19 cellular contexts compared by ENCODE assay signal in genomic region chr11:123537726-123538125, GRCh38.
DNase-seq lines count a peak whose midpoint lies in the region; ATAC-seq and TF ChIP-seq lines count a peak whose summit lies in the region.
"Had no signal": no experiment of that assay in that cellular context is flagged by ENCODE, and none has a peak within 500 bp of the region (broad histone marks: within the 10 kb centered on the region; RNA-seq: fewer than 3 reads in every experiment).

No MANE protein-coding gene starts in this region.

- H4K20me1 ChIP-seq in SK-N-SH (ENCODE audit: insufficient read depth), result no peaks in the 10 kb centered on the region

- peaks cover 11% of the 10 kb centered on the region; the same call in 1 of the 2 replicates for H3K79me2 ChIP-seq in SK-N-SH (ENCODE audit: insufficient read depth)

- no peak overlapping the region for H2AFZ ChIP-seq in SK-N-SH (ENCODE audit: low read depth)

- H3K27ac ChIP-seq in SK-N-SH (ENCODE audit: low read depth in 2 of 2, low read length in 1 of 2), result no peak overlapping the region

- H3K4me3 ChIP-seq in SK-N-SH (ENCODE audit: low read depth in 2 of 2, low read length in 1 of 2), result no peak overlapping the region

- H3F3A ChIP-seq in SK-N-SH (replicated peaks; ENCODE audit: insufficient read depth), result no peaks in the 10 kb centered on the region

- TF ChIP-seq RAD21 in SK-N-SH (IDR thresholded peaks at IDR 0.05; ENCODE audit: low read length), result no peak

- H3K36me3 Mint-ChIP-seq in activated T-helper 2 cell treated with anti-CD3 and anti-CD28 coated beads, Interferon-gamma antibody, Interleukin-2, Interleukin-4, amounts not matched to agents 10 μg/mL and 5 μg/mL and 100 μg/mL, durations not matched to agents 14 hours and 24 hours and 36 hours (ENCODE audit: low read depth), result peaks cover 26% of the 10 kb centered on the region
- H3K36me3 Mint-ChIP-seq: IgD-negative memory B cell had no signal

- POLR2A ChIA-PET in SK-N-SH (lab: Yijun Ruan, JAX), result interaction anchor here (0.7 kb wide), 1 partner anchor 43 kb away, joined by 4 read pairs; no protein-coding TSS in a partner anchor

- WGBS in SK-N-SH (ENCODE audit: low lambda C conversion rate), result 97% methylated on average over 4 of the region's 4 CpGs

- DNase-seq in SK-N-SH (no peak), NCI-H526 (lab: John Stamatoyannopoulos, UW) (peak; percentile 69 to 74), myocyte (ENCODE audit: low read depth) (peak; percentile 15), AG20443 (ENCODE audit: low spot score) (no peak)
- DNase-seq in activated T-helper 2 cell treated with anti-CD3 and anti-CD28 coated beads, Interferon-gamma antibody, Interleukin-2, Interleukin-4, amounts not matched to agents 10 μg/mL and 5 μg/mL and 100 μg/mL, durations not matched to agents 14 hours and 24 hours and 36 hours (ENCODE audit: low spot score), result no peak
- DNase-seq in activated CD4-positive, alpha-beta T cell treated with anti-CD3 and anti-CD28 coated beads, Interleukin-2, amount 50 U/mL, for 1 hour, result no peak
- DNase-seq: CD4-positive, alpha-beta memory T cell; DMS153; GDM1; Kasumi-1; MM.1S; NCI-H1092 treated with DMSO at 0.1 percent for 48 hours; NCI-H146; NCI-H2029 treated with DMSO at 0.1 percent for 48 hours; NCI-H446 treated with DMSO at 0.1 percent for 48 hours; NCI-H774 had no signal

- intact Hi-C loops in activated T-helper 2 cell treated with anti-CD3 and anti-CD28 coated beads, Interferon-gamma antibody, Interleukin-2, Interleukin-4, amounts not matched to agents 10 μg/mL and 5 μg/mL and 100 μg/mL, durations not matched to agents 14 hours and 24 hours and 36 hours (cut with micrococcal nuclease), result no loop called here

- no peaks in the 10 kb centered on the region for H3K9me2 ChIP-seq in SK-N-SH

- no peak for TF ChIP-seq EP300 in SK-N-SH (IDR thresholded peaks at IDR 0.05; ENCODE audit: borderline replicate concordance in 1 of 2, low read depth in 1 of 2, low read length in 1 of 2)

- H3K27ac Mint-ChIP-seq in activated T-helper 2 cell treated with anti-CD3 and anti-CD28 coated beads, Interferon-gamma antibody, Interleukin-2, Interleukin-4, amounts not matched to agents 10 μg/mL and 5 μg/mL and 100 μg/mL, durations not matched to agents 14 hours and 24 hours and 36 hours, result peak overlapping the region; percentile 3
- H3K27ac Mint-ChIP-seq: CD4-positive, alpha-beta memory T cell; IgD-negative memory B cell had no signal

- H3K9me3 ChIP-seq in SK-N-SH, result no peaks in the 10 kb centered on the region

- no peaks in the 10 kb centered on the region for H3K27me3 Mint-ChIP-seq in activated T-helper 2 cell treated with anti-CD3 and anti-CD28 coated beads, Interferon-gamma antibody, Interleukin-2, Interleukin-4, amounts not matched to agents 10 μg/mL and 5 μg/mL and 100 μg/mL, durations not matched to agents 14 hours and 24 hours and 36 hours (ENCODE audit: low read depth)
- H3K27me3 Mint-ChIP-seq: CD4-positive, alpha-beta memory T cell; IgD-negative memory B cell had no signal

- no peaks in the 10 kb centered on the region for H3K9me3 Mint-ChIP-seq in activated T-helper 2 cell treated with anti-CD3 and anti-CD28 coated beads, Interferon-gamma antibody, Interleukin-2, Interleukin-4, amounts not matched to agents 10 μg/mL and 5 μg/mL and 100 μg/mL, durations not matched to agents 14 hours and 24 hours and 36 hours
- H3K9me3 Mint-ChIP-seq: CD4-positive, alpha-beta memory T cell had no signal

- no peaks in the 10 kb centered on the region for H3K36me3 ChIP-seq in SK-N-SH (replicated peaks in 1 of 2; ENCODE audit: control insufficient read depth in 1 of 2, insufficient read depth in 2 of 2, low read length in 1 of 2)

- CTCF ChIA-PET in SK-N-SH (lab: Yijun Ruan, JAX), result interaction anchor here (1.0 to 5.5 kb wide), 5 partner anchors 17 to 42 kb away, joined by 3 to 26 read pairs (median 4); no protein-coding TSS in a partner anchor

- H3K4me2 ChIP-seq in SK-N-SH, result no peak overlapping the region

- H3K4me1 ChIP-seq in SK-N-SH (ENCODE audit: control insufficient read depth in 1 of 2, insufficient read depth in 2 of 2, low read depth in 1 of 2, low read length in 1 of 2), result no peaks in the 10 kb centered on the region; a peak in 1 of 4 replicates

- no peak overlapping the region for H3K9ac ChIP-seq in SK-N-SH

- H3K27me3 ChIP-seq in SK-N-SH (ENCODE audit: insufficient read depth), result no peaks in the 10 kb centered on the region

- H3K4me1 Mint-ChIP-seq in activated T-helper 2 cell treated with anti-CD3 and anti-CD28 coated beads, Interferon-gamma antibody, Interleukin-2, Interleukin-4, amounts not matched to agents 10 μg/mL and 5 μg/mL and 100 μg/mL, durations not matched to agents 14 hours and 24 hours and 36 hours (ENCODE audit: low read depth), result peaks cover 19% of the 10 kb centered on the region
- H3K4me1 Mint-ChIP-seq: CD4-positive, alpha-beta memory T cell; IgD-negative memory B cell had no signal

- ATAC-seq in SK-N-SH treated with all-trans-retinoic acid at 6 μM for 48 hours (no peak), HG02623 (IDR thresholded peaks at IDR 0.05; ENCODE audit: unreplicated experiment) (no peak)

- TF ChIP-seq CTCF in SK-N-SH (IDR thresholded peaks at IDR 0.05), result no peak

- H3K4me3 Mint-ChIP-seq in activated T-helper 2 cell treated with anti-CD3 and anti-CD28 coated beads, Interferon-gamma antibody, Interleukin-2, Interleukin-4, amounts not matched to agents 10 μg/mL and 5 μg/mL and 100 μg/mL, durations not matched to agents 14 hours and 24 hours and 36 hours (ENCODE audit: low read depth), result no peak overlapping the region
- H3K4me3 Mint-ChIP-seq: CD4-positive, alpha-beta memory T cell; IgD-negative memory B cell had no signal

TF ChIP-seq in SK-N-SH, 30 proteins besides CTCF, POLR2A, EP300 and RAD21 (continues in another document):
- no peak for TF ChIP-seq EZH2phosphoT487 (IDR thresholded peaks at IDR 0.05; ENCODE audit: borderline replicate concordance, low read depth)
- no peak for TF ChIP-seq REST (IDR thresholded peaks at IDR 0.05; ENCODE audit: low read depth, low read length)
- no peak for TF ChIP-seq GABPA (IDR thresholded peaks at IDR 0.05; ENCODE audit: low read depth)
- TF ChIP-seq MEF2A (IDR thresholded peaks at IDR 0.05; ENCODE audit: borderline replicate concordance, low read depth), result no peak
- no peak for TF ChIP-seq RCOR1 (IDR thresholded peaks at IDR 0.05; ENCODE audit: low read length)
- no peak for TF ChIP-seq POLR2AphosphoS5 (IDR thresholded peaks at IDR 0.05; ENCODE audit: low read depth, low read length)

TF ChIP-seq in SK-N-SH treated with all-trans-retinoic acid at 6 μM for 48 hours, 23 proteins besides CTCF, POLR2A, EP300 and RAD21 (continues in another document):
- TF ChIP-seq CSRNP3 (CRISPR knock-in tag; IDR thresholded peaks at IDR 0.05), result no peak
- TF ChIP-seq ISL1 (CRISPR knock-in tag; IDR thresholded peaks at IDR 0.05), result no peak
- no peak for TF ChIP-seq PATZ1 (CRISPR knock-in tag; IDR thresholded peaks at IDR 0.05; ENCODE audit: borderline replicate concordance)
- TF ChIP-seq TSHZ2 (CRISPR knock-in tag; IDR thresholded peaks at IDR 0.05), result no peak
- TF ChIP-seq TOX (CRISPR knock-in tag; IDR thresholded peaks at IDR 0.05; ENCODE audit: borderline replicate concordance), result no peak
- no peak for TF ChIP-seq OSR1 (CRISPR knock-in tag; IDR thresholded peaks at IDR 0.05)

Comparison
In these comparisons a context has a peak if more than half of its experiments do, and no peak if none do; other contexts are left out.
1. DNase-seq: peak in NCI-H526 (2 of 2) and myocyte (single experiment); none in SK-N-SH (single experiment), activated T-helper 2 cell treated with anti-CD3 and anti-CD28 coated beads, Interferon-gamma antibody, Interleukin-2, Interleukin-4, amounts not matched to agents 10 μg/mL and 5 μg/mL and 100 μg/mL, durations not matched to agents 14 hours and 24 hours and 36 hours (single experiment), AG20443 (single experiment) and activated CD4-positive, alpha-beta T cell treated with anti-CD3 and anti-CD28 coated beads, Interleukin-2, amount 50 U/mL, for 1 hour (single experiment).